8 cellular contexts compared by ENCODE assay signal in the genomic region with DNA sequence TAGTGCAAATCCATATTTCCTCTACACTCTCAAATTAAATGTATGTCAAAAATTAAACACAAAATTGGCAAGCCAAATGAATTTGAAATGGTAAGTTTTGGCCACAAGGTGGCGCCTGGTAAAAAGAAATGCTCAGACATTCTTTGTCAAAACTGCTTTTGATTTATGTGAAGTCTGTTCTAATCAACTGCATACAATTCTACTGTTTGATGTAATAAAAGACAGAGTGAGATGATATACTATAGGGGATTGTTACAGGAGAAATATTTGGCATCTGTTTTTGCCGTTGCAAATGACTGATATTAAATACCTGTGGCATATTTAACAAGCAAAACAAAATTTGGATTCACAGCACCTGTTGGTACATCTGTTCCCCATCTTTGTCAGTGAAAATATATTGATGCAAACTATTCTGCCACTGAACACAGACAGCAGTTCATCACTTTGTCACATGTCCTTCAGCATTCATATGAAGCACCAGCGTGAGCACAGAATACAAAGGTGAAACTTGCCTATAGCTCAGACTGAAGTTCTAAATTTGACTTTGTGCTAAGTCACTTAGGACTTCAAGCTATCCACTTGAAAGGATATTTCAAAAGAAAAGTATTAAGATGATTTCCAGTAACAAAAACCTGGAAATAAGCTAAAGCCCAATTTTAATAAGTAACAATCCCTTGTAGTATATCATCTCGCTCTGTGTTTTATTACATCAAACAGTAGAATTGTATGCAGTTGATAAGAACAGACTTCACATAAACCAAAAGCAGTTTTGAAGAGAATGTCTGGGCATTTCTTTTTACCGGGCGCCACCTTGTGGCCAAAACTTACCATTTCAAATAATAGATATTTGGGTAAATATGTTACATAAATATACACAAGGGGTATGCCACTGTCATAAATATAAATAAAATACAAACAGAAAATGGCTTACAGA. TPM values are rescaled to one million over a fixed set of nuclear protein-coding genes. Genes with fewer than 3 reads are reported as not detected.
DNase-seq lines count a peak whose midpoint lies in the region; ATAC-seq and TF ChIP-seq lines count a peak whose summit lies in the region.

No MANE protein-coding gene starts in this region.

- peak overlapping the region in 4 of 8 donors; percentile 6 to 82 (median 41) for H3K27ac Mint-ChIP-seq in CD8-positive, alpha-beta memory T cell

- no peak overlapping the region for H2BK5ac ChIP-seq in IMR-90 (ENCODE audit: low read depth, low read length, poor library complexity, severe bottlenecking)

- H3K9me1 ChIP-seq in IMR-90 (ENCODE audit: insufficient read depth, low read length), result no peaks in the 10 kb centered on the region

- intact Hi-C loops in IMR-90 (cut with micrococcal nuclease), result loop anchor here (1.0 to 5.0 kb wide), 5 partner anchors 171 to 650 kb away; no protein-coding TSS in a partner anchor

- no peaks in the 10 kb centered on the region for H3K27me3 ChIP-seq in CD8-positive, alpha-beta memory T cell (ENCODE audit: insufficient read depth, low read length, poor library complexity, severe bottlenecking)
- H3K27me3 ChIP-seq in IMR-90 (ENCODE audit: control insufficient read depth, insufficient read depth, low read length) (no peaks in the 10 kb centered on the region), SJCRH30 (no peaks in the 10 kb centered on the region)

- no peak overlapping the region for H2AK5ac ChIP-seq in IMR-90 (ENCODE audit: low read depth, low read length)

- dilution Hi-C loops in IMR-90 (cut with HindIII; ENCODE audit: low sequenced_read_pairs, unreplicated experiment), result loop anchor here (25.0 kb wide), 1 partner anchor 205 kb away; no protein-coding TSS in a partner anchor

- peaks cover 8 to 17% (median 14%) of the 10 kb centered on the region in 3 donors for H3K4me1 Mint-ChIP-seq in CD8-positive, alpha-beta memory T cell

- H2AFZ ChIP-seq in IMR-90 (replicated peaks; ENCODE audit: low read length, poor library complexity), result no peak overlapping the region

- H4K8ac ChIP-seq in IMR-90 (ENCODE audit: low read depth in 2 of 2, low read length in 2 of 2), result no peak overlapping the region

- no peak for TF ChIP-seq POLR2A in IMR-90 (IDR thresholded peaks at IDR 0.05; ENCODE audit: low read depth, low read length)

- no peaks in the 10 kb centered on the region for H3K9me3 ChIP-seq in CD8-positive, alpha-beta memory T cell (ENCODE audit: low read length)
- H3K9me3 ChIP-seq in IMR-90 (ENCODE audit: control insufficient read depth, insufficient read depth, low read length) (no peaks in the 10 kb centered on the region), SJCRH30 (replicated peaks) (no peaks in the 10 kb centered on the region)

- H3K4me3 Mint-ChIP-seq in CD8-positive, alpha-beta memory T cell, result no peak overlapping the region

- no peak overlapping the region for H3K4ac ChIP-seq in IMR-90 (ENCODE audit: low read depth, low read length)

- BruUV-seq in IMR-90 (replicated peaks; lab: Mats Ljungman, UMichigan), result no TSS peak

- H3K56ac ChIP-seq in IMR-90 (ENCODE audit: extremely low read depth, insufficient read depth, low read length), result no peak overlapping the region

- peak; percentile 78 for TF ChIP-seq CTCF in IMR-90 (conservative IDR thresholded peaks at IDR 0.05; ENCODE audit: low read depth, low read length)

- H3K9ac ChIP-seq in IMR-90 (ENCODE audit: low read depth, low read length), result no peak overlapping the region

- H3K9me3 Mint-ChIP-seq in CD8-positive, alpha-beta memory T cell, result no peaks in the 10 kb centered on the region

- CTCF ChIA-PET in CD8-positive, alpha-beta memory T cell (lab: Charles Lee), result interaction anchor here (0.9 to 2.9 kb wide), 24 partner anchors 10 to 457 kb away, joined by 3 to 34 read pairs (median 4); partner anchors contain the start of genes CH25H and LIPN
- CTCF ChIA-PET in IMR-90 (lab: Yijun Ruan, JAX), result interaction anchor here (0.7 to 1.6 kb wide), 12 partner anchors 9 to 273 kb away, joined by 3 to 7 read pairs (median 4); partner anchors contain the start of gene FAS

- H3K14ac ChIP-seq in IMR-90 (replicated peaks; ENCODE audit: low read depth, low read length), result no peak overlapping the region

- no peak overlapping the region for H2BK15ac ChIP-seq in IMR-90 (ENCODE audit: low read depth, low read length)

- peaks cover 6% of the 10 kb centered on the region for H3K4me1 ChIP-seq in CD8-positive, alpha-beta memory T cell (ENCODE audit: insufficient read depth, low read length)
- H3K4me1 ChIP-seq in IMR-90 (ENCODE audit: control insufficient read depth, insufficient read depth, low read length), result no peaks in the 10 kb centered on the region
- peaks cover 5% of the 10 kb centered on the region; the same call in 1 of the 2 replicates for H3K4me1 ChIP-seq in SJCRH30

- POLR2A ChIA-PET in CD8-positive, alpha-beta memory T cell (lab: Charles Lee), result no interaction called here
- POLR2A ChIA-PET in IMR-90 (lab: Charles Lee; ENCODE audit: unreplicated experiment), result no interaction called here

- no peak overlapping the region for H3K23ac ChIP-seq in IMR-90 (ENCODE audit: low read depth, low read length)

- no peaks in the 10 kb centered on the region for H4K20me1 ChIP-seq in IMR-90 (ENCODE audit: insufficient read depth, low read length)

- peaks cover 0 to 2% of the 10 kb centered on the region in 2 donors for H3K27me3 Mint-ChIP-seq in CD8-positive, alpha-beta memory T cell

- H3K4me2 ChIP-seq in IMR-90 (ENCODE audit: low read depth, low read length), result peak overlapping the region; percentile 17; the same call in 1 of the 2 replicates

- H2AK9ac ChIP-seq in IMR-90 (replicated peaks; ENCODE audit: low read depth, low read length, poor library complexity), result no peak overlapping the region

- peak; percentile 79 for ATAC-seq in IMR-90 (ENCODE audit: low read depth)
- no peak for ATAC-seq in GM18511 (IDR thresholded peaks at IDR 0.05; ENCODE audit: unreplicated experiment)

- no peak overlapping the region for H3K27ac ChIP-seq in CD8-positive, alpha-beta memory T cell (ENCODE audit: low read depth, low read length)
- H3K27ac ChIP-seq in IMR-90 (ENCODE audit: insufficient read depth, low read length) (no peak overlapping the region), SJCRH30 (no peak overlapping the region)

- H2BK20ac ChIP-seq in IMR-90 (ENCODE audit: low read depth, low read length), result no peak overlapping the region

- no peaks in the 10 kb centered on the region for H3K36me3 ChIP-seq in CD8-positive, alpha-beta memory T cell (ENCODE audit: insufficient read depth, low read length)
- no peaks in the 10 kb centered on the region; the same call in 1 of the 2 replicates for H3K36me3 ChIP-seq in IMR-90 (ENCODE audit: control insufficient read depth, insufficient read depth, low read length)
- no peaks in the 10 kb centered on the region for H3K36me3 ChIP-seq in SJCRH30

- H3K79me1 ChIP-seq in IMR-90 (ENCODE audit: low read depth in 1 of 2, low read length in 2 of 2), result no peaks in the 10 kb centered on the region

- H3K18ac ChIP-seq in IMR-90 (ENCODE audit: low read depth, low read length), result no peak overlapping the region

- in situ Hi-C loops in IMR-90 (cut with MboI; ENCODE audit: low sequenced_read_pairs), result no loop called here

- TF ChIP-seq RAD21 in IMR-90 (IDR thresholded peaks at IDR 0.05; ENCODE audit: low read length), result peak; percentile 69

- H4K5ac ChIP-seq in IMR-90 (ENCODE audit: low read depth, low read length), result no peak overlapping the region

- H3K36me3 Mint-ChIP-seq in CD8-positive, alpha-beta memory T cell, result peaks cover 0 to 39% (median 7%) of the 10 kb centered on the region in 3 donors

- no CpG with 5 or more reads among the region's 6 CpGs for WGBS in IMR-90 (ENCODE audit: extremely low coverage in 2 of 2, insufficient read length in 1 of 2), 2 experiments

- peak; percentile 42 to 68 (median 47) for DNase-seq in CD8-positive, alpha-beta memory T cell
- DNase-seq in IMR-90 (peak; percentile 74), SJCRH30 (peak; percentile 27 to 65), globus pallidus (ENCODE audit: low spot score) (peak; percentile 83), putamen (ENCODE audit: low spot score) (peak; percentile 78), UCSD-AML1 (lab: John Stamatoyannopoulos, UW; ENCODE audit: unreplicated experiment) (no peak)
- DNase-seq in activated naive CD4-positive, alpha-beta T cell (lab: John Stamatoyannopoulos, UW), result peak in 3 of 4 experiments; percentile 20 to 42 (median 24)

- no peak overlapping the region for H3K4me3 ChIP-seq in CD8-positive, alpha-beta memory T cell (ENCODE audit: low read length)
- H3K4me3 ChIP-seq in IMR-90 (ENCODE audit: insufficient read depth, low read depth, low read length) (no peak overlapping the region), SJCRH30 (no peak overlapping the region)

- H4K91ac ChIP-seq in IMR-90 (ENCODE audit: insufficient read depth, low read depth, low read length), result no peak overlapping the region

- H2BK120ac ChIP-seq in IMR-90 (ENCODE audit: low read depth, low read length), result no peak overlapping the region

TF ChIP-seq in IMR-90, 13 proteins besides CTCF, POLR2A, EP300 and RAD21:
- peak; percentile 74 for TF ChIP-seq SMC3 (IDR thresholded peaks at IDR 0.05; ENCODE audit: low read depth, low read length)
- no peak for TF ChIP-seq MAFK (IDR thresholded peaks at IDR 0.05; ENCODE audit: low read depth, low read length)

RNA-seq across cellular contexts. Expression of gene CH25H, which starts 10.2 kb away (rescaled TPM):
- total RNA-seq in CD8-positive, alpha-beta memory T cell, result not detected
- polyA plus RNA-seq in CD8-positive, alpha-beta memory T cell, result 0.24 TPM
- total RNA-seq in IMR-90 (2012; rRNA removed), result 0.18 TPM in 1 of 2 replicates, not detected in the other
- polyA plus RNA-seq in IMR-90 (2012; rRNA removed), result 0.12 and 0.19 TPM in 2 replicates
- polyA plus RNA-seq in IMR-90 (2012; cell fraction: cytosol; rRNA removed), result 0.38 TPM in 1 of 2 replicates, not detected in the other
- 0.09 and 0.15 TPM in 2 replicates for polyA plus RNA-seq in IMR-90 (2012; cell fraction: nucleus; rRNA removed; ENCODE audit: low replicate concordance)
- 0.22 TPM in 1 of 2 replicates, not detected in the other for total RNA-seq in SJCRH30 (2014; rRNA removed; shearing (Covaris generic))

RNA-seq across cellular contexts. Expression of gene LIPA, which starts 34.3 kb away (rescaled TPM):
- 10 to 100 TPM; 22.9 to 23.9 TPM for total RNA-seq in CD8-positive, alpha-beta memory T cell
- polyA plus RNA-seq in CD8-positive, alpha-beta memory T cell, result 98.0 TPM
- 31.9 and 32.5 TPM in 2 replicates for total RNA-seq in IMR-90 (2012; rRNA removed)
- polyA plus RNA-seq in IMR-90 (2012; rRNA removed), result 16.7 and 23.1 TPM in 2 replicates
- polyA plus RNA-seq in IMR-90 (2012; cell fraction: cytosol; rRNA removed), result 4.7 and 8.1 TPM in 2 replicates
- 1.4 and 12.3 TPM in 2 replicates for polyA plus RNA-seq in IMR-90 (2012; cell fraction: nucleus; rRNA removed; ENCODE audit: low replicate concordance)
- 14.5 and 14.6 TPM in 2 replicates for total RNA-seq in SJCRH30 (2014; rRNA removed; shearing (Covaris generic))
